ENCODE assay signal across 8 cellular contexts in genomic region chr16:79286646-79287423, GRCh38.
DNase-seq lines count a peak whose midpoint lies in the region; ATAC-seq lines count a peak whose summit lies in the region.
"Had no signal": no experiment of that assay in that cellular context is flagged by ENCODE, and none has a peak within 500 bp of the region (broad histone marks: within the 10 kb centered on the region; RNA-seq: fewer than 3 reads in every experiment).

No MANE protein-coding gene starts in this region.

- H3K27ac ChIP-seq in right cardiac atrium (ENCODE audit: low read length) = no peak overlapping the region
- H3K27ac ChIP-seq: SJSA1 had no signal

- WGBS in right cardiac atrium = 31% methylated on average over 22 of the region's 22 CpGs

- CTCF ChIA-PET in activated CD4-positive, alpha-beta memory T cell treated with anti-CD3 and anti-CD28 coated beads for 36 hours (lab: Charles Lee) = interaction anchor here (0.6 to 3.0 kb wide), 7 partner anchors 15 to 582 kb away, joined by 3 to 12 read pairs (median 5); no protein-coding TSS in a partner anchor

- peak overlapping the region; percentile 55 for H3K4me3 Mint-ChIP-seq in activated CD4-positive, alpha-beta memory T cell treated with anti-CD3 and anti-CD28 coated beads for 36 hours
- H3K4me3 Mint-ChIP-seq in stimulated activated memory B cell treated with anti-CD40 and anti-IgM and Interleukin-4, amounts not matched to agents 10 μg/mL and 1 μg/mL and 100 μg/mL, for 72 hours = peak overlapping the region; percentile 7

- intact Hi-C loops in activated CD4-positive, alpha-beta memory T cell treated with anti-CD3 and anti-CD28 coated beads for 36 hours (cut with micrococcal nuclease) = loop anchor here (1.0 to 10.0 kb wide), 4 partner anchors 9 to 558 kb away; partner anchors contain the start of gene MAF
- intact Hi-C loops in right cardiac atrium (cut with DNase I) = no loop called here

- peak overlapping the region; percentile 34 for H3K4me3 ChIP-seq in right cardiac atrium (ENCODE audit: low read length)
- H3K4me3 ChIP-seq: SJSA1 had no signal

- H3K4me1 ChIP-seq in right cardiac atrium (ENCODE audit: control insufficient read depth, insufficient read depth, low read length) = peaks cover 3% of the 10 kb centered on the region
- H3K4me1 ChIP-seq: SJSA1 had no signal

- H3K4me1 Mint-ChIP-seq in activated CD4-positive, alpha-beta memory T cell treated with anti-CD3 and anti-CD28 coated beads for 36 hours (ENCODE audit: low read depth) = peaks cover 61% of the 10 kb centered on the region
- H3K4me1 Mint-ChIP-seq in stimulated activated memory B cell treated with anti-CD40 and anti-IgM and Interleukin-4, amounts not matched to agents 10 μg/mL and 1 μg/mL and 100 μg/mL, for 72 hours = peaks cover 25% of the 10 kb centered on the region

- no peaks in the 10 kb centered on the region for H3K27me3 Mint-ChIP-seq in activated CD4-positive, alpha-beta memory T cell treated with anti-CD3 and anti-CD28 coated beads for 36 hours
- H3K27me3 Mint-ChIP-seq in stimulated activated memory B cell treated with anti-CD40 and anti-IgM and Interleukin-4, amounts not matched to agents 10 μg/mL and 1 μg/mL and 100 μg/mL, for 72 hours = peaks cover 46% of the 10 kb centered on the region

- peak overlapping the region; percentile 73 for H3K27ac Mint-ChIP-seq in activated CD4-positive, alpha-beta memory T cell treated with anti-CD3 and anti-CD28 coated beads for 36 hours
- no peak overlapping the region for H3K27ac Mint-ChIP-seq in stimulated activated memory B cell treated with anti-CD40 and anti-IgM and Interleukin-4, amounts not matched to agents 10 μg/mL and 1 μg/mL and 100 μg/mL, for 72 hours

- H3K9me3 ChIP-seq in right cardiac atrium (ENCODE audit: control insufficient read depth, low read length) = no peaks in the 10 kb centered on the region
- H3K9me3 ChIP-seq: SJSA1 had no signal

- peak; percentile 41 for DNase-seq in NCI-H1417 treated with DMSO at 0.1 percent for 48 hours (lab: John Stamatoyannopoulos, UW)
- DNase-seq in activated CD4-positive, alpha-beta memory T cell treated with anti-CD3 and anti-CD28 coated beads for 36 hours = peak; percentile 69
- DNase-seq in right cardiac atrium = peak; percentile 25 to 72 (median 68)
- DNase-seq in activated gamma-delta T cell treated with Interleukin-2 at 50 U/mL for 16 hours = no peak

- H3K9me3 Mint-ChIP-seq in activated CD4-positive, alpha-beta memory T cell treated with anti-CD3 and anti-CD28 coated beads for 36 hours = peaks cover 4% of the 10 kb centered on the region
- no peaks in the 10 kb centered on the region for H3K9me3 Mint-ChIP-seq in stimulated activated memory B cell treated with anti-CD40 and anti-IgM and Interleukin-4, amounts not matched to agents 10 μg/mL and 1 μg/mL and 100 μg/mL, for 72 hours

- POLR2A ChIA-PET in activated CD4-positive, alpha-beta memory T cell treated with anti-CD3 and anti-CD28 coated beads for 36 hours (lab: Charles Lee) = interaction anchor here (0.8 to 6.7 kb wide), 10 partner anchors 8 to 511 kb away, joined by 3 to 68 read pairs (median 4); partner anchors contain the start of gene MAF

- peak; percentile 94 for ATAC-seq in GM18861 (IDR thresholded peaks at IDR 0.05; ENCODE audit: unreplicated experiment)
- ATAC-seq in HG02610 (IDR thresholded peaks at IDR 0.05; ENCODE audit: unreplicated experiment) = peak; percentile 90
- peak; percentile 72 to 74 for ATAC-seq in right cardiac atrium
- ATAC-seq in stimulated activated memory B cell treated with anti-CD40 and anti-IgM and Interleukin-4, amounts not matched to agents 10 μg/mL and 1 μg/mL and 100 μg/mL, for 72 hours = peak; percentile 91

- peaks cover 3% of the 10 kb centered on the region for H3K36me3 Mint-ChIP-seq in activated CD4-positive, alpha-beta memory T cell treated with anti-CD3 and anti-CD28 coated beads for 36 hours
- H3K36me3 Mint-ChIP-seq in stimulated activated memory B cell treated with anti-CD40 and anti-IgM and Interleukin-4, amounts not matched to agents 10 μg/mL and 1 μg/mL and 100 μg/mL, for 72 hours = no peaks in the 10 kb centered on the region

- no peaks in the 10 kb centered on the region for H3K27me3 ChIP-seq in right cardiac atrium (ENCODE audit: control insufficient read depth, insufficient read depth)
- H3K27me3 ChIP-seq: SJSA1 had no signal
